Comparison of ENCODE assay signal across 6 cellular contexts in the genomic region with DNA sequence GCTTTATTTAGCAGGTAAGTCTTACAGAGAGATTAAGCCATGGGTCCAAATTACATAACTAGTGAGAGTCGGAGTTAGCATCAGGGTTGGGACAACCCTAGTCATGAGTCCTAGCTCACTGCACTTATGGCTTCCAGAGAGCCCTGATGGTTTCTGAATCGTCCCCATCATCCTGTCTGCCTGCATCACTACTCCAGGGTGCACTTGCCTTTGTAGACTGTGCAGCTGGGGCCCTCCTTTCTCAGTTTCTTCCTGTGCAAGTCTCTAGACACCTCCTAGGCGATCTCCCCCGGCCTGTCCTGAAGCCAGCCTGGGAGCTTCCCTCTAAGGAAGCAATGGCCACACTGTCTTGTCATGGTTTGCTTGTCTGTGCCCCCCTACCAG.
"Had no signal": no experiment of that assay in that cellular context is flagged by ENCODE, and none has a peak within 500 bp of the region (broad histone marks: within the 10 kb centered on the region; RNA-seq: fewer than 3 reads in every experiment).

No MANE protein-coding gene starts in this region.

- H3K27ac Mint-ChIP-seq: nephron progenitor cell, type B pancreatic cell had no signal

- H3K4me3 Mint-ChIP-seq: nephron progenitor cell, type B pancreatic cell had no signal

- H3K9me3 Mint-ChIP-seq: nephron progenitor cell, type B pancreatic cell had no signal

- H3K4me3 ChIP-seq: coronary artery, heart left ventricle, prostate gland, sigmoid colon had no signal

- H3K9me3 ChIP-seq: heart left ventricle, prostate gland, sigmoid colon had no signal

- H3K27ac ChIP-seq: coronary artery, heart left ventricle, prostate gland, sigmoid colon had no signal

- H3K36me3 Mint-ChIP-seq: type B pancreatic cell had no signal

- H3K4me1 ChIP-seq: prostate gland had no signal

- H3K36me3 ChIP-seq: prostate gland, sigmoid colon had no signal

- H3K27me3 ChIP-seq: sigmoid colon had no signal
